Comparison of ENCODE assay signal across 11 cellular contexts in the genomic region with DNA sequence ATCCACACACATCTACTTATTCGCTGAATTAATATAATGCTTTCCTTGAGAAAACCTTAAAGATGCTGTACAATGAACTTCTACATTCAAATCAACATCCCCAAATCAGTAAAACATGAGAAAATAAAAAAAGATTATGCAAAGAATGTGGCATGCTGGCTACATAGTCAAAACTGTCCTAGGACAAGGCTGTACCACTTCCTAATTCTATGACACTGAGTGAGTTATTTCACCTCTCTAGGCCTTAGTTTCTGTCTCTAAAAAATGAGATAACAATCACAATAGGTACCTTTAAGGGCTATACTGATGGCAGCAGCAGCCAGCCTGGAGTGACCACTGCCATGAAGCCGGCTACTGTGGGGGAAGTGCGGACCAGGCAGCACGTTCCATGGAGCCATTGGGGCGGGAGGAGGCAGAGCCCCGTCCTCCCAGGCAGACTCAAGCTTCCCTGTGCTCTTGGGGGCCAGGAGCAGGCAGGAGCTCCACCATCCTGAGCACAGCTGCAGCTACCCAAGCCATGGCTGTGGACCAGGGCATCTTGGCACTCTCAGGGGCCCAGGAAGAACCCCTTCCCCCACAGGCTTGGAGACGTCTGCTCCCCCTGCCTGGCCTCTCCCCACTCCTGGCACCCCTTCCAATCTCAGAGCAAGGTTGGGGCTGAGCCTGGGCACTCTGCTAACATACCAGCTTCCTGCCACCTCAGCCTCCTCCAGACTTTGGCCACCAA.
DNase-seq lines count a peak whose midpoint lies in the region; ATAC-seq and TF ChIP-seq lines count a peak whose summit lies in the region.
"Had no signal": no experiment of that assay in that cellular context is flagged by ENCODE, and none has a peak within 500 bp of the region (broad histone marks: within the 10 kb centered on the region; RNA-seq: fewer than 3 reads in every experiment).

No MANE protein-coding gene starts in this region.

- dilution Hi-C loops in mammary epithelial cell (cut with HindIII; ENCODE audit: low sequenced_read_pairs) = no loop called here

- peak; percentile 74 for ATAC-seq in GM19438 (IDR thresholded peaks at IDR 0.05; ENCODE audit: low read depth, unreplicated experiment)
- peak; percentile 97 for ATAC-seq in HG02938 (IDR thresholded peaks at IDR 0.05; ENCODE audit: unreplicated experiment)

- DNase-seq in GM10248 (ENCODE audit: extremely low spot score) = peak; percentile 56
- no peak for DNase-seq in SHP77 treated with DMSO at 0.1 percent for 48 hours (lab: John Stamatoyannopoulos, UW)
- no peak for DNase-seq in mammary epithelial cell
- no peak for DNase-seq in A172 (ENCODE audit: low spot score)
- no peak for DNase-seq in T-helper 1 cell
- DNase-seq: activated CD4-positive, alpha-beta memory T cell treated with anti-CD3 and anti-CD28 coated beads, Interleukin-2, amount 10 ng/mL, durations not matched to agents 7 days and 5 days; Peyer's patch; transverse colon had no signal

- POLR2A ChIA-PET in GM10248 (lab: Yijun Ruan, JAX) = interaction anchor here (2.0 kb wide), 1 partner anchor 203 kb away, joined by 5 read pairs; a partner anchor contains a TSS

- H3K27ac ChIP-seq in OCI-LY3 (ENCODE audit: low read length) (peak overlapping the region; percentile 42; the same call in 1 of the 2 replicates), mammary epithelial cell (ENCODE audit: insufficient read depth, low read depth, low read length) (no peak overlapping the region)
- H3K27ac ChIP-seq: transverse colon had no signal

- H3K4me2 ChIP-seq in OCI-LY3 (ENCODE audit: low read length) (peak overlapping the region; percentile 72), mammary epithelial cell (ENCODE audit: insufficient read depth, low read depth, low read length) (no peak overlapping the region)

- H3K27me3 ChIP-seq in OCI-LY3 (ENCODE audit: low read depth, low read length) (peaks cover 28% of the 10 kb centered on the region), mammary epithelial cell (ENCODE audit: insufficient read depth, low read length) (no peaks in the 10 kb centered on the region)
- H3K27me3 ChIP-seq: Peyer's patch, transverse colon had no signal

- no peaks in the 10 kb centered on the region for H4K20me1 ChIP-seq in OCI-LY3 (ENCODE audit: insufficient read depth, low read length)
- H4K20me1 ChIP-seq in mammary epithelial cell (ENCODE audit: insufficient read depth, low read length) = no peaks in the 10 kb centered on the region

- peak overlapping the region; percentile 33; the same call in 1 of the 2 replicates for H2AFZ ChIP-seq in OCI-LY3 (ENCODE audit: low read depth, low read length)
- no peak overlapping the region for H2AFZ ChIP-seq in mammary epithelial cell (ENCODE audit: low read depth, low read length)

- 92% methylated on average over 2 of the region's 7 CpGs for WGBS in mammary epithelial cell (ENCODE audit: low coverage, missing lambda C conversion rate)

- H3K4me1 ChIP-seq in OCI-LY3 (ENCODE audit: low read length) = peaks cover 29% of the 10 kb centered on the region
- H3K4me1 ChIP-seq in mammary epithelial cell (ENCODE audit: insufficient read depth, low read length) = no peaks in the 10 kb centered on the region
- H3K4me1 ChIP-seq: Peyer's patch, transverse colon had no signal

- peak overlapping the region; percentile 55 for H3K4me3 ChIP-seq in OCI-LY3 (ENCODE audit: low read length)
- H3K4me3 ChIP-seq in mammary epithelial cell (replicated peaks in 1 of 3; ENCODE audit: insufficient read depth in 1 of 3, low read depth in 2 of 3, low read length in 3 of 3) = no peak overlapping the region
- H3K4me3 ChIP-seq: Peyer's patch, transverse colon had no signal

- intact Hi-C loops in mammary epithelial cell (cut with micrococcal nuclease) = no loop called here

- H3K36me3 ChIP-seq in OCI-LY3 (replicated peaks; ENCODE audit: low read depth, low read length) = no peaks in the 10 kb centered on the region
- no peaks in the 10 kb centered on the region for H3K36me3 ChIP-seq in mammary epithelial cell (ENCODE audit: insufficient read depth, low read length)
- H3K36me3 ChIP-seq: Peyer's patch, transverse colon had no signal

- in situ Hi-C loops in mammary epithelial cell (cut with MboI; ENCODE audit: low sequenced_read_pairs in 2 of 2) = no loop called here

- no peaks in the 10 kb centered on the region for H3K79me2 ChIP-seq in OCI-LY3 (ENCODE audit: low read length)
- H3K79me2 ChIP-seq in mammary epithelial cell (ENCODE audit: insufficient read depth, low read length) = no peaks in the 10 kb centered on the region

- CTCF ChIA-PET in GM10248 (lab: Yijun Ruan, JAX) (interaction anchor here (0.6 to 6.5 kb wide), 20 partner anchors 8 to 273 kb away, joined by 3 to 52 read pairs (median 4); a partner anchor contains a TSS), mammary epithelial cell (lab: Charles Lee; ENCODE audit: low non-redundant PET) (no interaction called here)

- no TSS peak for BruUV-seq in mammary epithelial cell (replicated peaks; lab: Mats Ljungman, UMichigan)

- no peak for TF ChIP-seq CTCF in GM10248 (IDR thresholded peaks at IDR 0.05; ENCODE audit: control extremely low read depth, extremely low read depth, low read depth, missing control alignments)
- TF ChIP-seq CTCF in OCI-LY3 (IDR thresholded peaks at IDR 0.05; ENCODE audit: low read depth, low read length) = no peak
- no peak for TF ChIP-seq CTCF in mammary epithelial cell (conservative IDR thresholded peaks at IDR 0.05 in 1 of 2, IDR thresholded peaks at IDR 0.05 in 1 of 2; ENCODE audit: extremely low read depth in 1 of 2, insufficient read depth in 1 of 2, low read depth in 1 of 2, low read length in 2 of 2)

- H3K9ac ChIP-seq in OCI-LY3 (ENCODE audit: low read length) (peak overlapping the region; percentile 13; the same call in 1 of the 2 replicates), mammary epithelial cell (ENCODE audit: insufficient read depth, low read length) (no peak overlapping the region)

- H3K9me3 ChIP-seq in OCI-LY3 (ENCODE audit: insufficient read depth, low read length) = no peaks in the 10 kb centered on the region
- no peaks in the 10 kb centered on the region for H3K9me3 ChIP-seq in mammary epithelial cell (replicated peaks; ENCODE audit: insufficient read depth, low read length)
- H3K9me3 ChIP-seq: Peyer's patch, transverse colon had no signal
